19 cellular contexts compared by ENCODE assay signal in the genomic region with DNA sequence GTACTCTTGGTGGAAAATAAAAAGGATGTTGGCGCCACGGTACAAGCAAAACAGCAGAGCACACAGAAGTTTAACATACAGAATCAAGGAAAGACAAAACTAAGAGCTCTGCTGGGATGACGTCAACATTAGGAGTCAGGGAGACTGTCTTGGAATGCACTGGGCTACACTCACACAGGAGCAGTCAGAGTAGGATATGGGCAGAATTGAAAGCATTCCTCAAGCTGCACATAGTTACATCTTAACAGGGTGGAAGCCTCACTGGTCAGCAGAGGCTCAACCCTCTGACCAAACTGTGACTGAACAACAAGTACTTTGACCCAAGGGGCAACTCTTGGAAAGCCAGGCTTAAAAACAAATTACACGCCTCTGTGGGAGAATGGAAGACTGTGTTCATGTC.
A peak's percentile ranks its signal among the peaks of the same experiment; 100 is the strongest.
DNase-seq lines count a peak whose midpoint lies in the region; ATAC-seq, FAIRE-seq and TF ChIP-seq lines count a peak whose summit lies in the region.
"Had no signal": no experiment of that assay in that cellular context is flagged by ENCODE, and none has a peak within 500 bp of the region (broad histone marks: within the 10 kb centered on the region; RNA-seq: fewer than 3 reads in every experiment).

No MANE protein-coding gene starts in this region.

- H2BK5ac ChIP-seq in IMR-90 (ENCODE audit: low read depth, low read length, poor library complexity, severe bottlenecking), result no peak overlapping the region

- H3K14ac ChIP-seq in IMR-90 (replicated peaks; ENCODE audit: low read depth, low read length), result no peak overlapping the region

- CTCF ChIA-PET in IMR-90 (lab: Yijun Ruan, JAX), result interaction anchor here (1.2 kb wide), 1 partner anchor 595 kb away, joined by 3 read pairs; no protein-coding TSS in a partner anchor

- H3K4me3 ChIP-seq in AG09309 (ENCODE audit: control insufficient read depth, low read depth, low read length) (no peak overlapping the region), IMR-90 (ENCODE audit: insufficient read depth, low read depth, low read length) (no peak overlapping the region), epithelial cell of proximal tubule (ENCODE audit: low read depth, low read length) (no peak overlapping the region)
- H3K4me3 ChIP-seq: psoas muscle, vagina had no signal

- no CpG with 5 or more reads among the region's 4 CpGs for WGBS in IMR-90 (ENCODE audit: extremely low coverage in 2 of 2, insufficient read length in 1 of 2), 2 experiments

- no peak for TF ChIP-seq RAD21 in IMR-90 (IDR thresholded peaks at IDR 0.05; ENCODE audit: low read length)

- BruUV-seq in IMR-90 (replicated peaks; lab: Mats Ljungman, UMichigan), result no TSS peak

- H3K9me3 Mint-ChIP-seq in nephron, result no peaks in the 10 kb centered on the region

- H2BK20ac ChIP-seq in IMR-90 (ENCODE audit: low read depth, low read length), result no peak overlapping the region

- H3K27me3 ChIP-seq in IMR-90 (ENCODE audit: control insufficient read depth, insufficient read depth, low read length), result no peaks in the 10 kb centered on the region
- H3K27me3 ChIP-seq: vagina had no signal

- POLR2A ChIA-PET in IMR-90 (lab: Charles Lee; ENCODE audit: unreplicated experiment), result no interaction called here

- no peaks in the 10 kb centered on the region for H3K4me1 Mint-ChIP-seq in nephron
- H3K4me1 Mint-ChIP-seq: CD8-positive, alpha-beta memory T cell; mesothelial cell of epicardium had no signal

- TF ChIP-seq CTCF in AG09309 (IDR thresholded peaks at IDR 0.05; ENCODE audit: control insufficient read depth, insufficient read depth, low read depth, low read length, missing control alignments), result no peak
- no peak for TF ChIP-seq CTCF in IMR-90 (conservative IDR thresholded peaks at IDR 0.05; ENCODE audit: low read depth, low read length)
- no peak for TF ChIP-seq CTCF in epithelial cell of proximal tubule (conservative IDR thresholded peaks at IDR 0.05; ENCODE audit: low read depth, low read length)
- no peak for TF ChIP-seq CTCF in nephron (IDR thresholded peaks at IDR 0.05; ENCODE audit: unreplicated experiment in 3 of 3)

- in situ Hi-C loops in IMR-90 (cut with MboI; ENCODE audit: low sequenced_read_pairs), result no loop called here

- peak overlapping the region in 2 of 3 experiments; percentile 82 to 87 for H3K27ac Mint-ChIP-seq in nephron
- H3K27ac Mint-ChIP-seq: CD8-positive, alpha-beta memory T cell; mesothelial cell of epicardium had no signal

- DNase-seq in AG09309 (ENCODE audit: low read depth) (peak; percentile 16), IMR-90 (peak; percentile 58), epithelial cell of proximal tubule (ENCODE audit: low read depth) (peak; percentile 93), RKO (ENCODE audit: low spot score) (no peak), GM12891 (ENCODE audit: insufficient read length, low spot score) (no peak), germinal center (ENCODE audit: low spot score) (no peak)
- DNase-seq: activated CD4-positive, alpha-beta T cell treated with anti-CD3 and anti-CD28 coated beads, Interleukin-2, amount 50 U/mL, for 4 hours; activated gamma-delta T cell treated with Interleukin-2 at 50 U/mL for 16 hours; CD8-positive, alpha-beta memory T cell; DMS79 treated with DMSO at 0.1 percent for 48 hours; left colon; NCI-H1092 treated with DMSO at 0.1 percent for 48 hours; NCI-H526; psoas muscle; stimulated activated CD8-positive, alpha-beta memory T cell treated with anti-CD3 and anti-CD28 coated beads, Interleukin-4, amount 100 ng/mL, for 48 hours had no signal

- no peaks in the 10 kb centered on the region for H3K36me3 Mint-ChIP-seq in nephron (ENCODE audit: low read depth)
- H3K36me3 Mint-ChIP-seq: CD8-positive, alpha-beta memory T cell; mesothelial cell of epicardium had no signal

- no peak overlapping the region for H3K4me2 ChIP-seq in IMR-90 (ENCODE audit: low read depth, low read length)

- no peak overlapping the region for H2BK15ac ChIP-seq in IMR-90 (ENCODE audit: low read depth, low read length)

- H3K27ac ChIP-seq in IMR-90 (ENCODE audit: insufficient read depth, low read length), result no peak overlapping the region
- H3K27ac ChIP-seq: psoas muscle, vagina had no signal

- H3K27me3 Mint-ChIP-seq in nephron (ENCODE audit: low read depth), result no peaks in the 10 kb centered on the region
- H3K27me3 Mint-ChIP-seq: CD8-positive, alpha-beta memory T cell had no signal

- H3K4me3 Mint-ChIP-seq in nephron, result no peak overlapping the region
- H3K4me3 Mint-ChIP-seq: CD8-positive, alpha-beta memory T cell; mesothelial cell of epicardium had no signal

- dilution Hi-C loops in IMR-90 (cut with HindIII; ENCODE audit: low sequenced_read_pairs, unreplicated experiment), result no loop called here

- no peak overlapping the region for H3K56ac ChIP-seq in IMR-90 (ENCODE audit: extremely low read depth, insufficient read depth, low read length)

- no peak overlapping the region for H2BK120ac ChIP-seq in IMR-90 (ENCODE audit: low read depth, low read length)

- H2AK5ac ChIP-seq in IMR-90 (ENCODE audit: low read depth, low read length), result no peak overlapping the region

- H3K18ac ChIP-seq in IMR-90 (ENCODE audit: low read depth, low read length), result no peak overlapping the region

- TF ChIP-seq POLR2A in IMR-90 (IDR thresholded peaks at IDR 0.05; ENCODE audit: low read depth, low read length) (no peak), GM12891 (IDR thresholded peaks at IDR 0.05; ENCODE audit: low read depth, low read length) (no peak)

- H2AK9ac ChIP-seq in IMR-90 (replicated peaks; ENCODE audit: low read depth, low read length, poor library complexity), result no peak overlapping the region

- H3K9me3 ChIP-seq in IMR-90 (ENCODE audit: control insufficient read depth, insufficient read depth, low read length), result no peaks in the 10 kb centered on the region
- H3K9me3 ChIP-seq: psoas muscle, vagina had no signal

- no peak overlapping the region for H3K4ac ChIP-seq in IMR-90 (ENCODE audit: low read depth, low read length)

- no peaks in the 10 kb centered on the region for H3K79me1 ChIP-seq in IMR-90 (ENCODE audit: low read depth in 1 of 2, low read length in 2 of 2)

- no peak overlapping the region for H2AFZ ChIP-seq in IMR-90 (replicated peaks; ENCODE audit: low read length, poor library complexity)

- H3K4me1 ChIP-seq in IMR-90 (ENCODE audit: control insufficient read depth, insufficient read depth, low read length), result no peaks in the 10 kb centered on the region
- H3K4me1 ChIP-seq: psoas muscle, vagina had no signal

- H3K36me3 ChIP-seq in IMR-90 (ENCODE audit: control insufficient read depth, insufficient read depth, low read length), result no peaks in the 10 kb centered on the region
- H3K36me3 ChIP-seq: vagina had no signal

- no peaks in the 10 kb centered on the region for H4K20me1 ChIP-seq in IMR-90 (ENCODE audit: insufficient read depth, low read length)

- H4K8ac ChIP-seq in IMR-90 (ENCODE audit: low read depth in 2 of 2, low read length in 2 of 2), result no peak overlapping the region

- ATAC-seq in IMR-90 (ENCODE audit: low read depth) (peak; percentile 97), GM21786 (IDR thresholded peaks at IDR 0.05; ENCODE audit: unreplicated experiment) (no peak)
- ATAC-seq: left colon, psoas muscle had no signal

- no peak overlapping the region for H4K5ac ChIP-seq in IMR-90 (ENCODE audit: low read depth, low read length)

- FAIRE-seq in GM12891 (lab: Jason Lieb, UNC), result no peak

- no peak overlapping the region for H3K23ac ChIP-seq in IMR-90 (ENCODE audit: low read depth, low read length)

- H3K9me1 ChIP-seq in IMR-90 (ENCODE audit: insufficient read depth, low read length), result no peaks in the 10 kb centered on the region

- no peak overlapping the region for H4K91ac ChIP-seq in IMR-90 (ENCODE audit: insufficient read depth, low read depth, low read length)

- intact Hi-C loops in IMR-90 (cut with micrococcal nuclease), result no loop called here

- H3K9ac ChIP-seq in IMR-90 (ENCODE audit: low read depth, low read length), result no peak overlapping the region

TF ChIP-seq in IMR-90, 13 proteins besides CTCF, POLR2A, EP300 and RAD21:
- TF ChIP-seq RCOR1 (IDR thresholded peaks at IDR 0.05; ENCODE audit: insufficient replicate concordance, low read length) (no peak), NFE2L2 (IDR thresholded peaks at IDR 0.05; ENCODE audit: low read depth, low read length) (no peak), MAFK (IDR thresholded peaks at IDR 0.05; ENCODE audit: low read depth, low read length) (no peak), ELK1 (IDR thresholded peaks at IDR 0.05; ENCODE audit: borderline replicate concordance, low read depth, low read length) (no peak), FOS (IDR thresholded peaks at IDR 0.05; ENCODE audit: low read depth, low read length) (no peak), MXI1 (IDR thresholded peaks at IDR 0.05; ENCODE audit: borderline replicate concordance, low read depth, low read length) (no peak)

TF ChIP-seq in GM12891, 5 proteins besides CTCF, POLR2A, EP300 and RAD21:
- no peak for TF ChIP-seq PAX5 (IDR thresholded peaks at IDR 0.05; ENCODE audit: insufficient read depth, low read length, severe bottlenecking)
- no peak for TF ChIP-seq SPI1 (IDR thresholded peaks at IDR 0.05; ENCODE audit: low read depth, low read length)
- no peak for TF ChIP-seq TAF1 (IDR thresholded peaks at IDR 0.05; ENCODE audit: low read depth, low read length)
- no peak for TF ChIP-seq POLR2AphosphoS5 (IDR thresholded peaks at IDR 0.05; ENCODE audit: low read depth, low read length)
- no peak for TF ChIP-seq POU2F2 (IDR thresholded peaks at IDR 0.05; ENCODE audit: low read depth, low read length)

Comparison
In these comparisons a context has a peak if more than half of its experiments do, and no peak if none do; other contexts are left out.
1. DNase-seq: peak in AG09309 (single experiment), IMR-90 (single experiment) and epithelial cell of proximal tubule (single experiment); none in RKO (single experiment), GM12891 (single experiment) and germinal center (single experiment).